In genomic region chr9:128321879-128322341, GRCh38 we compare ENCODE assay signal across 8 cellular contexts. TPM values are rescaled to one million over a fixed set of nuclear protein-coding genes. Genes with fewer than 3 reads are reported as not detected.
DNase-seq lines count a peak whose midpoint lies in the region; ATAC-seq and TF ChIP-seq lines count a peak whose summit lies in the region.

No MANE protein-coding gene starts in this region.

- peak overlapping the region; percentile 67 to 99 (median 98) for H3K9ac ChIP-seq in skeletal muscle tissue (ENCODE audit: low read depth in 1 of 3, low read length in 3 of 3)

- peak overlapping the region; percentile 89 to 99 (median 92) for H3K4me3 Mint-ChIP-seq in CD4-positive, alpha-beta memory T cell

- intact Hi-C loops in CD4-positive, alpha-beta memory T cell (cut with micrococcal nuclease) = loop anchor here (1.0 kb wide), 6 partner anchors 18 to 194 kb away; partner anchors contain the start of genes BBLN, GOLGA2, SLC27A4 and SWI5

- ATAC-seq in GM21723 (IDR thresholded peaks at IDR 0.05; ENCODE audit: unreplicated experiment) (peak; percentile 2), RWPE2 (ENCODE audit: low read depth) (peak; percentile 9; the same call in 2 of the 3 replicates)

- peaks cover 24% of the 10 kb centered on the region for H3K36me3 ChIP-seq in CD4-positive, alpha-beta memory T cell (ENCODE audit: insufficient read depth, low read length)
- peaks cover 51% of the 10 kb centered on the region for H3K36me3 ChIP-seq in RWPE2 (ENCODE audit: low read depth)
- H3K36me3 ChIP-seq in skeletal muscle tissue (ENCODE audit: control insufficient read depth in 3 of 3, insufficient read depth in 3 of 3, low read length in 3 of 3) = peaks cover 23 to 36% (median 34%) of the 10 kb centered on the region in 3 donors

- peaks cover 12 to 39% (median 25%) of the 10 kb centered on the region in 4 donors for H3K4me1 Mint-ChIP-seq in CD4-positive, alpha-beta memory T cell

- POLR2A ChIA-PET in CD4-positive, alpha-beta memory T cell (lab: Charles Lee; ENCODE audit: partially characterized antibody) = interaction anchor here (0.9 to 2.0 kb wide), 6 partner anchors 18 to 230 kb away, joined by 3 to 9 read pairs (median 6); partner anchors contain the start of genes GOLGA2, SLC27A4, SPTAN1 and SWI5

- peaks cover 15 to 40% of the 10 kb centered on the region in 2 donors for H3K36me3 Mint-ChIP-seq in CD4-positive, alpha-beta memory T cell

- TF ChIP-seq CTCF in RWPE2 (IDR thresholded peaks at IDR 0.05; ENCODE audit: poor library complexity, severe bottlenecking) (no peak), foreskin fibroblast (IDR thresholded peaks at IDR 0.05; ENCODE audit: low read depth, low read length) (no peak)

- no peaks in the 10 kb centered on the region for H3K27me3 ChIP-seq in CD4-positive, alpha-beta memory T cell (ENCODE audit: insufficient read depth, low read length)
- no peaks in the 10 kb centered on the region for H3K27me3 ChIP-seq in RWPE2 (ENCODE audit: insufficient read depth, poor library complexity, severe bottlenecking)
- H3K27me3 ChIP-seq in skeletal muscle tissue (ENCODE audit: control insufficient read depth in 3 of 3, insufficient read depth in 3 of 3, low read length in 3 of 3) = no peaks in the 10 kb centered on the region

- peaks cover 32% of the 10 kb centered on the region for H3K4me1 ChIP-seq in CD4-positive, alpha-beta memory T cell (ENCODE audit: insufficient read depth, low read length)
- no peaks in the 10 kb centered on the region for H3K4me1 ChIP-seq in RWPE2 (ENCODE audit: insufficient read depth, poor library complexity, severe bottlenecking)
- peaks cover 18 to 32% (median 23%) of the 10 kb centered on the region in 3 donors for H3K4me1 ChIP-seq in skeletal muscle tissue (ENCODE audit: control insufficient read depth in 3 of 3, insufficient read depth in 3 of 3, low read length in 3 of 3)

- peak overlapping the region; percentile 94 to 99 (median 98) for H3K27ac Mint-ChIP-seq in CD4-positive, alpha-beta memory T cell

- no peaks in the 10 kb centered on the region for H3K9me3 Mint-ChIP-seq in CD4-positive, alpha-beta memory T cell

- peaks cover 0 to 2% of the 10 kb centered on the region in 2 donors for H3K27me3 Mint-ChIP-seq in CD4-positive, alpha-beta memory T cell

- peak overlapping the region; percentile 83 for H3K27ac ChIP-seq in CD4-positive, alpha-beta memory T cell (ENCODE audit: low read depth, low read length)
- H3K27ac ChIP-seq in RWPE2 (ENCODE audit: poor library complexity, severe bottlenecking) (peak overlapping the region; percentile 67), skeletal muscle tissue (ENCODE audit: low read depth, low read length) (peak overlapping the region; percentile 74)

- CTCF ChIA-PET in CD4-positive, alpha-beta memory T cell (lab: Charles Lee; ENCODE audit: partially characterized antibody) = interaction anchor here (1.1 to 1.6 kb wide), 2 partner anchors 19 to 496 kb away, joined by 3 to 6 read pairs; partner anchors contain the start of gene ENDOG

- H3K4me3 ChIP-seq in CD4-positive, alpha-beta memory T cell (ENCODE audit: low read length in 2 of 2) = peak overlapping the region; percentile 78 to 98
- H3K4me3 ChIP-seq in RWPE2 (ENCODE audit: severe bottlenecking) = peak overlapping the region; percentile 96
- peak overlapping the region; percentile 85 to 98 for H3K4me3 ChIP-seq in foreskin fibroblast (ENCODE audit: low read depth in 1 of 2, low read length in 2 of 2)
- peak overlapping the region; percentile 81 to 100 (median 100) for H3K4me3 ChIP-seq in skeletal muscle tissue (ENCODE audit: low read length in 3 of 3)

- no peak for DNase-seq in CD4-positive, alpha-beta memory T cell
- DNase-seq in RWPE2 (ENCODE audit: low spot score) (no peak), foreskin fibroblast (no peak), DMS 273 treated with DMSO at 0.1 percent for 48 hours (lab: John Stamatoyannopoulos, UW) (no peak), inferior parietal cortex (ENCODE audit: extremely low spot score) (no peak), COLO668 (lab: John Stamatoyannopoulos, UW; ENCODE audit: unreplicated experiment) (no peak)

- H3K9me3 ChIP-seq in CD4-positive, alpha-beta memory T cell (ENCODE audit: control insufficient read depth in 1 of 2, low read length in 2 of 2) = no peaks in the 10 kb centered on the region
- H3K9me3 ChIP-seq in RWPE2 (ENCODE audit: severe bottlenecking) (no peaks in the 10 kb centered on the region), skeletal muscle tissue (ENCODE audit: control insufficient read depth in 3 of 3, low read length in 3 of 3) (no peaks in the 10 kb centered on the region)

RNA-seq across cellular contexts. Expression of gene TRUB2, which starts 0.3 kb away (rescaled TPM):
- total RNA-seq in CD4-positive, alpha-beta memory T cell = 10 to 100 TPM; 19.6 to 19.8 TPM
- 10 to 100 TPM; 22.8 to 27.4 TPM for polyA plus RNA-seq in CD4-positive, alpha-beta memory T cell
- 11.0 TPM for total RNA-seq in skeletal muscle tissue

RNA-seq across cellular contexts. Expression of gene COQ4, which starts 0.7 kb away (rescaled TPM):
- total RNA-seq in CD4-positive, alpha-beta memory T cell = 10 to 100 TPM; 50.0 to 51.3 TPM
- 10 to 100 TPM; 34.8 to 42.6 TPM for polyA plus RNA-seq in CD4-positive, alpha-beta memory T cell
- total RNA-seq in skeletal muscle tissue = 17.2 TPM

RNA-seq across cellular contexts. Expression of gene SLC27A4, which starts 18.4 kb away (rescaled TPM):
- 10 to 100 TPM; 13.9 to 16.3 TPM for total RNA-seq in CD4-positive, alpha-beta memory T cell
- 1 to 10 TPM; 5.4 to 8.6 TPM for polyA plus RNA-seq in CD4-positive, alpha-beta memory T cell
- 9.4 TPM for total RNA-seq in skeletal muscle tissue

RNA-seq across cellular contexts. Expression of gene SWI5, which starts 45.8 kb away (rescaled TPM):
- total RNA-seq in CD4-positive, alpha-beta memory T cell = 10 to 100 TPM; 11.5 to 14.9 TPM
- 10 to 100 TPM; 25.5 to 30.7 TPM for polyA plus RNA-seq in CD4-positive, alpha-beta memory T cell
- 17.7 TPM for total RNA-seq in skeletal muscle tissue

RNA-seq across cellular contexts. Expression of gene GOLGA2, which starts 46.1 kb away (rescaled TPM):
- 10 to 100 TPM; 76.4 to 82.4 TPM for total RNA-seq in CD4-positive, alpha-beta memory T cell
- polyA plus RNA-seq in CD4-positive, alpha-beta memory T cell = 10 to 100 TPM in 1 of 2 donors, 1 to 10 TPM in 1; 1.4 to 10.5 TPM
- total RNA-seq in skeletal muscle tissue = 85.1 TPM
